In genomic region chr17:72587773-72588511, GRCh38 we compare ENCODE assay signal across 1 cellular context.
TF ChIP-seq lines count a peak whose summit lies in the region.

No MANE protein-coding gene starts in this region.

TF ChIP-seq in GM12878, 131 proteins besides CTCF, POLR2A, EP300 and RAD21 (continued from another document):
- TF ChIP-seq MLLT1 (IDR thresholded peaks at IDR 0.05) (0 out of 2 replicates have a peak, but pooled peaks have one; percentile 17), ETV6 (conservative IDR thresholded peaks at IDR 0.05 in 1 of 2, IDR thresholded peaks at IDR 0.05 in 1 of 2; ENCODE audit: borderline replicate concordance in 1 of 2, low read depth in 1 of 2) (no peak), NBN (IDR thresholded peaks at IDR 0.05) (peak; percentile 41; the same call in 1 of the 2 replicates), RELB (IDR thresholded peaks at IDR 0.05; ENCODE audit: low read depth) (0 out of 2 replicates have a peak, but pooled peaks have one; percentile 44), ZNF592 (IDR thresholded peaks at IDR 0.05) (no peak), SMARCA5 (IDR thresholded peaks at IDR 0.05) (0 out of 2 replicates have a peak, but pooled peaks have one; percentile 75), BHLHE40 (IDR thresholded peaks at IDR 0.05; ENCODE audit: borderline replicate concordance in 1 of 2, low read depth in 2 of 2, low read length in 1 of 2) (peak in 1 of 2 experiments; percentile 20; a peak in 1 of 4 replicates), ATF7 (IDR thresholded peaks at IDR 0.05; ENCODE audit: low read depth) (0 out of 2 replicates have a peak, but pooled peaks have one; percentile 20), LARP7 (IDR thresholded peaks at IDR 0.05) (peak; percentile 29; the same call in 1 of the 2 replicates), CHD2 (IDR thresholded peaks at IDR 0.05; ENCODE audit: borderline replicate concordance, low read depth, low read length) (0 out of 2 replicates have a peak, but pooled peaks have one; percentile 52)
